Comparison of ENCODE assay signal across 22 cellular contexts in the genomic region with DNA sequence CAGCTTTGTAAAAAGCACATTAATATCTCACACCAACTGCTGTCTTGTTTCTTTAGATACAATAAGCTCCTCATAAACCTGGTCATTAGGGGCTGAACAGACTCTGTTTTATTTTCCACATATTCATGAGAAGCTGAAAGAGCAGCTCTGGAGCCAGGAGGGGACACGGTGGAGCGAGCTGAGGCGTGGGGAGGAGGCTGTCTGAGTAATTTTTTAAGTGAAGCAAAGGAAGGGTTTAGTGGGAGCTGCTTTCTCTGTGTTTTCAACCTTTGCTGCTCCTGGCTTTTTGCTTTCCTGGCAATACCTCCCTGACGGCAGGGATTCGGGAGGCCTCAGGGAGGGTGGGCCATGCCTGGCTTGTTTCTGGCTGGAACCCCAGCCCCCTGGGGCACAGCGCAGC.
"Had no signal": no experiment of that assay in that cellular context is flagged by ENCODE, and none has a peak within 500 bp of the region (broad histone marks: within the 10 kb centered on the region; RNA-seq: fewer than 3 reads in every experiment).

No MANE protein-coding gene starts in this region.

- H3K27me3 ChIP-seq: hepatocyte, right atrium auricular region, thyroid gland, uterus had no signal

- DNase-seq: central memory CD4-positive, alpha-beta T cell; effector memory CD4-positive, alpha-beta T cell; erythroblast; left lung; mesenchymal stem cell; midbrain; naive thymus-derived CD4-positive, alpha-beta T cell; sigmoid colon; stimulated activated CD4-positive, alpha-beta T cell treated with anti-CD3 and anti-CD28 coated beads, Interleukin-2, amount 100 ng/mL, for 24 hours; stimulated activated CD4-positive, alpha-beta T cell treated with anti-CD3 and anti-CD28 coated beads, Interleukin-4, amount 100 ng/mL, for 24 hours; stimulated activated naive CD4-positive, alpha-beta T cell treated with Interleukin-2 at 50 U/mL for 16 hours; stomach; thyroid gland; uterus had no signal

- H3K4me3 ChIP-seq: dorsolateral prefrontal cortex, heart left ventricle, hepatocyte, left lung, right atrium auricular region, sigmoid colon, stomach, thyroid gland, uterus had no signal

- H3K79me2 ChIP-seq: hepatocyte, parathyroid adenoma had no signal

- H3K4me1 ChIP-seq: heart left ventricle, left lung, parathyroid adenoma, right atrium auricular region, sigmoid colon, stomach, thyroid gland, uterus had no signal

- ATAC-seq: heart left ventricle; left lung; naive thymus-derived CD4-positive, alpha-beta T cell; stimulated activated effector memory CD8-positive, alpha-beta T cell treated with anti-CD3 and anti-CD28 coated beads, Interleukin-12 subunit alpha, Interleukin-12 subunit beta, amount 100 ng/mL, for 72 hours had no signal

- H2AFZ ChIP-seq: hepatocyte, parathyroid adenoma had no signal

- H3K36me3 Mint-ChIP-seq: naive thymus-derived CD4-positive, alpha-beta T cell; stimulated activated effector memory CD8-positive, alpha-beta T cell treated with anti-CD3 and anti-CD28 coated beads, Interleukin-12 subunit alpha, Interleukin-12 subunit beta, amount 100 ng/mL, for 72 hours; type B pancreatic cell had no signal

- H3K27ac Mint-ChIP-seq: naive thymus-derived CD4-positive, alpha-beta T cell; progenitor cell of endocrine pancreas; stimulated activated effector memory CD8-positive, alpha-beta T cell treated with anti-CD3 and anti-CD28 coated beads, Interleukin-12 subunit alpha, Interleukin-12 subunit beta, amount 100 ng/mL, for 72 hours; type B pancreatic cell had no signal

- H3K9me3 Mint-ChIP-seq: stimulated activated effector memory CD8-positive, alpha-beta T cell treated with anti-CD3 and anti-CD28 coated beads, Interleukin-12 subunit alpha, Interleukin-12 subunit beta, amount 100 ng/mL, for 72 hours; type B pancreatic cell had no signal

- H3K4me2 ChIP-seq: hepatocyte had no signal

- H3K9me3 ChIP-seq: heart left ventricle, left lung, right atrium auricular region, sigmoid colon, stomach, thyroid gland, uterus had no signal

- H3K4me3 Mint-ChIP-seq: naive thymus-derived CD4-positive, alpha-beta T cell; stimulated activated effector memory CD8-positive, alpha-beta T cell treated with anti-CD3 and anti-CD28 coated beads, Interleukin-12 subunit alpha, Interleukin-12 subunit beta, amount 100 ng/mL, for 72 hours; type B pancreatic cell had no signal

- H3K27ac ChIP-seq: heart left ventricle, hepatocyte, left lung, parathyroid adenoma, right atrium auricular region, sigmoid colon, stomach, thyroid gland, uterus had no signal

- H3K9ac ChIP-seq: parathyroid adenoma had no signal

- H3K4me1 Mint-ChIP-seq: naive thymus-derived CD4-positive, alpha-beta T cell; stimulated activated effector memory CD8-positive, alpha-beta T cell treated with anti-CD3 and anti-CD28 coated beads, Interleukin-12 subunit alpha, Interleukin-12 subunit beta, amount 100 ng/mL, for 72 hours had no signal

- H3K36me3 ChIP-seq: heart left ventricle, left lung, right atrium auricular region, sigmoid colon, stomach, thyroid gland, uterus had no signal
